In genomic region chr7:92645114-92645497, GRCh38 we compare ENCODE assay signal across 1 cellular context.
TF ChIP-seq lines count a peak whose summit lies in the region.

No MANE protein-coding gene starts in this region.

TF ChIP-seq in IMR-90, 13 proteins besides CTCF, POLR2A, EP300 and RAD21:
- TF ChIP-seq MAFK (IDR thresholded peaks at IDR 0.05; ENCODE audit: low read depth, low read length) = no peak
- TF ChIP-seq MXI1 (IDR thresholded peaks at IDR 0.05; ENCODE audit: borderline replicate concordance, low read depth, low read length) = no peak
- TF ChIP-seq, protein P1, sequence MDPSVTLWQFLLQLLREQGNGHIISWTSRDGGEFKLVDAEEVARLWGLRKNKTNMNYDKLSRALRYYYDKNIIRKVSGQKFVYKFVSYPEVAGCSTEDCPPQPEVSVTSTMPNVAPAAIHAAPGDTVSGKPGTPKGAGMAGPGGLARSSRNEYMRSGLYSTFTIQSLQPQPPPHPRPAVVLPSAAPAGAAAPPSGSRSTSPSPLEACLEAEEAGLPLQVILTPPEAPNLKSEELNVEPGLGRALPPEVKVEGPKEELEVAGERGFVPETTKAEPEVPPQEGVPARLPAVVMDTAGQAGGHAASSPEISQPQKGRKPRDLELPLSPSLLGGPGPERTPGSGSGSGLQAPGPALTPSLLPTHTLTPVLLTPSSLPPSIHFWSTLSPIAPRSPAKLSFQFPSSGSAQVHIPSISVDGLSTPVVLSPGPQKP (IDR thresholded peaks at IDR 0.05; ENCODE audit: borderline replicate concordance, low read depth, low read length) = no peak
- no peak for TF ChIP-seq RFX5 (IDR thresholded peaks at IDR 0.05; ENCODE audit: low read depth, low read length)
- TF ChIP-seq RCOR1 (IDR thresholded peaks at IDR 0.05; ENCODE audit: insufficient replicate concordance, low read length) = no peak
- TF ChIP-seq SMC3 (IDR thresholded peaks at IDR 0.05; ENCODE audit: low read depth, low read length) = no peak
- no peak for TF ChIP-seq NFE2L2 (IDR thresholded peaks at IDR 0.05; ENCODE audit: low read depth, low read length)
- no peak for TF ChIP-seq USF2 (IDR thresholded peaks at IDR 0.05; ENCODE audit: low read depth, low read length)
- TF ChIP-seq MAZ (IDR thresholded peaks at IDR 0.05; ENCODE audit: borderline replicate concordance, low read depth, low read length) = no peak
- no peak for TF ChIP-seq FOS (IDR thresholded peaks at IDR 0.05; ENCODE audit: low read depth, low read length)
- no peak for TF ChIP-seq BHLHE40 (IDR thresholded peaks at IDR 0.05; ENCODE audit: low read depth, low read length)
- TF ChIP-seq CEBPB (IDR thresholded peaks at IDR 0.05; ENCODE audit: low read depth, low read length) = no peak
- TF ChIP-seq CHD1 (IDR thresholded peaks at IDR 0.05; ENCODE audit: low read depth, low read length) = no peak
